ENCODE assay signal across 30 cellular contexts in genomic region chr20:10978713-10979112, GRCh38.
DNase-seq lines count a peak whose midpoint lies in the region; ATAC-seq and TF ChIP-seq lines count a peak whose summit lies in the region.
"Had no signal": no experiment of that assay in that cellular context is flagged by ENCODE, and none has a peak within 500 bp of the region (broad histone marks: within the 10 kb centered on the region; RNA-seq: fewer than 3 reads in every experiment).

No MANE protein-coding gene starts in this region.

- H3K4me3 ChIP-seq in breast epithelium (no peak overlapping the region), ascending aorta (no peak overlapping the region)
- H3K4me3 ChIP-seq in naive thymus-derived CD4-positive, alpha-beta T cell (ENCODE audit: low read length) = no peak overlapping the region
- no peak overlapping the region for H3K4me3 ChIP-seq in effector memory CD4-positive, alpha-beta T cell (ENCODE audit: insufficient read depth, low read depth, low read length, poor library complexity, severe bottlenecking)
- H3K4me3 ChIP-seq: A549, PC-9, right atrium auricular region, smooth muscle cell had no signal

- DNase-seq in MCF 10A (ENCODE audit: unreplicated experiment) (no peak), breast epithelium (ENCODE audit: low spot score in 2 of 2) (no peak), ascending aorta (ENCODE audit: low spot score in 2 of 2) (no peak), myocyte (ENCODE audit: low read depth) (peak; percentile 21), DMS 273 (lab: John Stamatoyannopoulos, UW; ENCODE audit: unreplicated experiment) (no peak)
- no peak for DNase-seq in naive thymus-derived CD4-positive, alpha-beta T cell
- DNase-seq in effector memory CD4-positive, alpha-beta T cell = no peak
- DNase-seq: activated CD4-positive, alpha-beta T cell treated with anti-CD3 and anti-CD28 coated beads for 36 hours; activated CD8-positive, alpha-beta memory T cell treated with anti-CD3 and anti-CD28 coated beads, Interleukin-2, amount 50 U/mL, for 48 hours; activated CD8-positive, alpha-beta T cell treated with anti-CD3 and anti-CD28 coated beads for 36 hours; activated naive CD4-positive, alpha-beta T cell treated with Interleukin-2 at 50 U/mL for 16 hours; CD4-positive, CD25-positive, alpha-beta regulatory T cell; Kasumi-1; MV-4-11; NCI-H1436; NCI-H526; PC-9; SHP77; stimulated activated CD4-positive, alpha-beta T cell treated with anti-CD3 and anti-CD28 coated beads, Interleukin-1b, Interleukin-23, amount 100 ng/mL, for 48 hours; stimulated activated naive CD8-positive, alpha-beta T cell treated with anti-CD3 and anti-CD28 coated beads, Interleukin-15, Interleukin-2, amounts not matched to agents 100 U/mL and 50 U/mL, for 24 hours; SW 1271; T-helper 9 cell had no signal

- CTCF ChIA-PET in MCF 10A (lab: Yijun Ruan, JAX) = interaction anchor here (0.8 to 1.2 kb wide), 3 partner anchors 12 to 160 kb away, joined by 3 to 8 read pairs (median 4); no protein-coding TSS in a partner anchor
- CTCF ChIA-PET in naive thymus-derived CD4-positive, alpha-beta T cell (lab: Charles Lee) = no interaction called here

- peak overlapping the region; percentile 46 for H3K27ac Mint-ChIP-seq in MCF 10A (ENCODE audit: low read depth, unreplicated experiment)
- H3K27ac Mint-ChIP-seq in naive thymus-derived CD4-positive, alpha-beta T cell = no peak overlapping the region
- H3K27ac Mint-ChIP-seq: activated CD4-positive, alpha-beta T cell treated with anti-CD3 and anti-CD28 coated beads for 36 hours; activated CD8-positive, alpha-beta T cell treated with anti-CD3 and anti-CD28 coated beads for 36 hours; activated T-helper 1 cell treated with anti-CD3 and anti-CD28 coated beads, Interleukin-12 subunit alpha, Interleukin-12 subunit beta, Interleukin-2, Interleukin-4 antibody, amounts not matched to agents 30 ng/mL and 10 ng/mL and 1 ng/mL, durations not matched to agents 14 hours and 24 hours and 36 hours; CD4-positive, CD25-positive, alpha-beta regulatory T cell; dendritic cell treated with granulocyte-macrophage colony-stimulating factor and Interleukin-4, amounts not matched to agents 40 ng/mL and 50 ng/mL, for 4 days had no signal

- no peaks in the 10 kb centered on the region for H3K27me3 Mint-ChIP-seq in MCF 10A (ENCODE audit: insufficient read depth, unreplicated experiment)
- H3K27me3 Mint-ChIP-seq in naive thymus-derived CD4-positive, alpha-beta T cell = peaks cover 0 to 8% (median 0%) of the 10 kb centered on the region in 5 donors
- H3K27me3 Mint-ChIP-seq: activated CD4-positive, alpha-beta T cell treated with anti-CD3 and anti-CD28 coated beads for 36 hours; CD4-positive, CD25-positive, alpha-beta regulatory T cell; dendritic cell treated with granulocyte-macrophage colony-stimulating factor and Interleukin-4, amounts not matched to agents 40 ng/mL and 50 ng/mL, for 4 days had no signal

- intact Hi-C loops in MCF 10A (cut with micrococcal nuclease) = no loop called here
- intact Hi-C loops in breast epithelium (cut with DNase I; ENCODE audit: low total_unique reads) = no loop called here
- intact Hi-C loops in ascending aorta (cut with DNase I) = no loop called here
- intact Hi-C loops in naive thymus-derived CD4-positive, alpha-beta T cell (cut with micrococcal nuclease) = no loop called here

- no peak for TF ChIP-seq CTCF in MCF 10A (IDR thresholded peaks at IDR 0.05; ENCODE audit: unreplicated experiment)
- no peak for TF ChIP-seq CTCF in breast epithelium (IDR thresholded peaks at IDR 0.05)
- no peak for TF ChIP-seq CTCF in ascending aorta (IDR thresholded peaks at IDR 0.05)

- no peaks in the 10 kb centered on the region for H3K9me3 ChIP-seq in breast epithelium
- no peaks in the 10 kb centered on the region for H3K9me3 ChIP-seq in ascending aorta
- H3K9me3 ChIP-seq in naive thymus-derived CD4-positive, alpha-beta T cell (ENCODE audit: control insufficient read depth in 2 of 3, low read length in 3 of 3) = no peaks in the 10 kb centered on the region
- H3K9me3 ChIP-seq in effector memory CD4-positive, alpha-beta T cell (ENCODE audit: control insufficient read depth, low read length) = no peaks in the 10 kb centered on the region
- H3K9me3 ChIP-seq: A549, right atrium auricular region had no signal

- no peak overlapping the region for H3K4me3 Mint-ChIP-seq in MCF 10A (ENCODE audit: unreplicated experiment)
- H3K4me3 Mint-ChIP-seq in naive thymus-derived CD4-positive, alpha-beta T cell = no peak overlapping the region
- H3K4me3 Mint-ChIP-seq: activated CD4-positive, alpha-beta T cell treated with anti-CD3 and anti-CD28 coated beads for 36 hours; activated CD8-positive, alpha-beta T cell treated with anti-CD3 and anti-CD28 coated beads for 36 hours; activated T-helper 1 cell treated with anti-CD3 and anti-CD28 coated beads, Interleukin-12 subunit alpha, Interleukin-12 subunit beta, Interleukin-2, Interleukin-4 antibody, amounts not matched to agents 30 ng/mL and 10 ng/mL and 1 ng/mL, durations not matched to agents 14 hours and 24 hours and 36 hours; CD4-positive, CD25-positive, alpha-beta regulatory T cell; dendritic cell treated with granulocyte-macrophage colony-stimulating factor and Interleukin-4, amounts not matched to agents 40 ng/mL and 50 ng/mL, for 4 days had no signal

- TF ChIP-seq POLR2A in breast epithelium (IDR thresholded peaks at IDR 0.05) = no peak

- no peaks in the 10 kb centered on the region for H3K36me3 Mint-ChIP-seq in MCF 10A (ENCODE audit: insufficient read depth, unreplicated experiment)
- H3K36me3 Mint-ChIP-seq in naive thymus-derived CD4-positive, alpha-beta T cell = no peaks in the 10 kb centered on the region
- H3K36me3 Mint-ChIP-seq: CD4-positive, CD25-positive, alpha-beta regulatory T cell had no signal

- no TSS peak for BruUV-seq in MCF 10A (replicated peaks; lab: Mats Ljungman, UMichigan)

- H3K27ac ChIP-seq in breast epithelium = no peak overlapping the region
- H3K27ac ChIP-seq in ascending aorta = peak overlapping the region; percentile 5 to 19
- no peak overlapping the region for H3K27ac ChIP-seq in naive thymus-derived CD4-positive, alpha-beta T cell (ENCODE audit: low read depth, low read length)
- no peak overlapping the region for H3K27ac ChIP-seq in effector memory CD4-positive, alpha-beta T cell (ENCODE audit: insufficient read depth, low read length, poor library complexity, severe bottlenecking)
- H3K27ac ChIP-seq: A549, parathyroid adenoma, PC-9, right atrium auricular region had no signal

- H3K4me1 Mint-ChIP-seq in MCF 10A (ENCODE audit: insufficient read depth, unreplicated experiment) = peaks cover 8% of the 10 kb centered on the region
- H3K4me1 Mint-ChIP-seq in naive thymus-derived CD4-positive, alpha-beta T cell = no peaks in the 10 kb centered on the region
- H3K4me1 Mint-ChIP-seq: activated CD4-positive, alpha-beta T cell treated with anti-CD3 and anti-CD28 coated beads for 36 hours; CD4-positive, CD25-positive, alpha-beta regulatory T cell had no signal

- H3K4me1 ChIP-seq in breast epithelium (no peaks in the 10 kb centered on the region), ascending aorta (peaks cover 0 to 12% of the 10 kb centered on the region in 2 donors)
- H3K4me1 ChIP-seq in naive thymus-derived CD4-positive, alpha-beta T cell (ENCODE audit: control insufficient read depth in 2 of 2, insufficient read depth in 2 of 2, low read length in 2 of 2) = no peaks in the 10 kb centered on the region
- no peaks in the 10 kb centered on the region for H3K4me1 ChIP-seq in effector memory CD4-positive, alpha-beta T cell (ENCODE audit: control insufficient read depth, insufficient read depth, low read length, poor library complexity, severe bottlenecking)
- H3K4me1 ChIP-seq: parathyroid adenoma had no signal

- H3K27me3 ChIP-seq in breast epithelium (no peaks in the 10 kb centered on the region), ascending aorta (no peaks in the 10 kb centered on the region)
- no peaks in the 10 kb centered on the region for H3K27me3 ChIP-seq in naive thymus-derived CD4-positive, alpha-beta T cell (ENCODE audit: control insufficient read depth in 2 of 2, insufficient read depth in 2 of 2, low read length in 2 of 2)
- H3K27me3 ChIP-seq in effector memory CD4-positive, alpha-beta T cell (replicated peaks; ENCODE audit: control insufficient read depth, insufficient read depth, low read length, poor library complexity, severe bottlenecking) = no peaks in the 10 kb centered on the region
- H3K27me3 ChIP-seq: right atrium auricular region had no signal

- no peaks in the 10 kb centered on the region for H3K36me3 ChIP-seq in breast epithelium
- H3K36me3 ChIP-seq in ascending aorta = no peaks in the 10 kb centered on the region
- no peaks in the 10 kb centered on the region for H3K36me3 ChIP-seq in naive thymus-derived CD4-positive, alpha-beta T cell (ENCODE audit: control insufficient read depth in 2 of 3, insufficient read depth in 3 of 3, low read length in 3 of 3)
- no peaks in the 10 kb centered on the region for H3K36me3 ChIP-seq in effector memory CD4-positive, alpha-beta T cell (ENCODE audit: control insufficient read depth, insufficient read depth, low read length)
- H3K36me3 ChIP-seq: right atrium auricular region had no signal

- POLR2A ChIA-PET in MCF 10A (lab: Yijun Ruan, JAX) = interaction anchor here (1.5 kb wide), 1 partner anchor 8 kb away, joined by 7 read pairs; no protein-coding TSS in a partner anchor
- POLR2A ChIA-PET in naive thymus-derived CD4-positive, alpha-beta T cell (lab: Charles Lee) = no interaction called here

- H3K9me3 Mint-ChIP-seq in MCF 10A (ENCODE audit: unreplicated experiment) = peaks cover 7% of the 10 kb centered on the region
- H3K9me3 Mint-ChIP-seq in naive thymus-derived CD4-positive, alpha-beta T cell = peaks cover 0 to 12% (median 4%) of the 10 kb centered on the region in 11 donors
- H3K9me3 Mint-ChIP-seq: activated CD8-positive, alpha-beta T cell treated with anti-CD3 and anti-CD28 coated beads for 36 hours; activated T-helper 1 cell treated with anti-CD3 and anti-CD28 coated beads, Interleukin-12 subunit alpha, Interleukin-12 subunit beta, Interleukin-2, Interleukin-4 antibody, amounts not matched to agents 30 ng/mL and 10 ng/mL and 1 ng/mL, durations not matched to agents 14 hours and 24 hours and 36 hours; dendritic cell treated with granulocyte-macrophage colony-stimulating factor and Interleukin-4, amounts not matched to agents 40 ng/mL and 50 ng/mL, for 4 days had no signal

- ATAC-seq in HG02938 (IDR thresholded peaks at IDR 0.05; ENCODE audit: unreplicated experiment) = no peak
- no peak for ATAC-seq in naive thymus-derived CD4-positive, alpha-beta T cell
- ATAC-seq: A549; activated CD4-positive, alpha-beta T cell treated with anti-CD3 and anti-CD28 coated beads for 36 hours; activated CD8-positive, alpha-beta T cell treated with anti-CD3 and anti-CD28 coated beads for 36 hours; HCT116; stimulated activated naive CD8-positive, alpha-beta T cell treated with anti-CD3 and anti-CD28 coated beads, Interleukin-15, Interleukin-2, amounts not matched to agents 100 U/mL and 50 U/mL, for 24 hours had no signal

Comparison
In these comparisons a context has a peak if more than half of its experiments do, and no peak if none do; other contexts are left out.
1. H3K27ac ChIP-seq: peak in ascending aorta (2 of 2); none in breast epithelium (0 of 2), naive thymus-derived CD4-positive, alpha-beta T cell (single experiment) and effector memory CD4-positive, alpha-beta T cell (single experiment).